ENCODE assay signal across 16 cellular contexts in the genomic region with DNA sequence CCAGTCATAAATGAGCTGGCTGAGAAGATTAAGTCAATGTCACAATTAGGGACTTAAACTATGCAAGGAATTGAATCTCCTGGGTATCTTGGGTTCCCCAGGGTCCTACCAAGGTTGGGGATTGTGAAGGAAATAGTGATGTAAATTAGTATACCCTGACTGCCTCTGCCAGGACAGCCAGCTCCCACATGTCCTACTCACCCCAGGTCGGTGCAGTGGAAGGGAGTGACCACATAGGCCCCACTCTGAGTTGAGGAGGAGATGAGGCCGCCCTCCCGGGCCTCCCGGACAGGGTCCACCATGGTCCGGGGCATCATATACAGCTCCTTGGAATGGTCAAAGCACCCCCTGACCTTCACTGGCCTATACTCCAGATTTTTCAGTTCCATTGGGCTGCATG. TPM values are rescaled to one million over a fixed set of nuclear protein-coding genes. Genes with fewer than 3 reads are reported as not detected.
DNase-seq lines count a peak whose midpoint lies in the region; ATAC-seq and TF ChIP-seq lines count a peak whose summit lies in the region.
"Had no signal": no experiment of that assay in that cellular context is flagged by ENCODE, and none has a peak within 500 bp of the region (broad histone marks: within the 10 kb centered on the region; RNA-seq: fewer than 3 reads in every experiment).

No MANE protein-coding gene starts in this region.

- no peak for ATAC-seq in left ventricle myocardium superior
- ATAC-seq in RWPE2 (ENCODE audit: low read depth) = peak; percentile 1; the same call in 1 of the 3 replicates
- ATAC-seq in stimulated activated naive CD8-positive, alpha-beta T cell treated with anti-CD3 and anti-CD28 coated beads, Interleukin-15, amount 100 ng/mL, for 72 hours = no peak
- no peak for ATAC-seq in GM18907 (IDR thresholded peaks at IDR 0.05; ENCODE audit: unreplicated experiment)
- ATAC-seq: Panc1 had no signal

- no peak overlapping the region for H3K27ac ChIP-seq in right atrium auricular region
- H3K27ac ChIP-seq in RWPE2 (ENCODE audit: poor library complexity, severe bottlenecking) = peak overlapping the region; percentile 5

- peaks cover 0 to 38% of the 10 kb centered on the region in 2 donors for H3K4me1 ChIP-seq in right atrium auricular region
- peaks cover 7% of the 10 kb centered on the region for H3K4me1 ChIP-seq in RWPE2 (ENCODE audit: insufficient read depth, poor library complexity, severe bottlenecking)

- peak overlapping the region; percentile 45 for H3K27ac Mint-ChIP-seq in chondrocyte (ENCODE audit: unreplicated experiment)
- H3K27ac Mint-ChIP-seq in stimulated activated naive CD8-positive, alpha-beta T cell treated with anti-CD3 and anti-CD28 coated beads, Interleukin-15, amount 100 ng/mL, for 72 hours = peak overlapping the region; percentile 2 to 28

- intact Hi-C loops in left ventricle myocardium superior (cut with micrococcal nuclease) = no loop called here

- no peaks in the 10 kb centered on the region for H3K9me3 Mint-ChIP-seq in chondrocyte (ENCODE audit: low read depth)
- no peaks in the 10 kb centered on the region for H3K9me3 Mint-ChIP-seq in stimulated activated naive CD8-positive, alpha-beta T cell treated with anti-CD3 and anti-CD28 coated beads, Interleukin-15, amount 100 ng/mL, for 72 hours

- peaks cover 26% of the 10 kb centered on the region for H3K36me3 Mint-ChIP-seq in chondrocyte (ENCODE audit: low read depth)

- H3K4me3 Mint-ChIP-seq in chondrocyte (ENCODE audit: unreplicated experiment) = no peak overlapping the region
- no peak overlapping the region for H3K4me3 Mint-ChIP-seq in stimulated activated naive CD8-positive, alpha-beta T cell treated with anti-CD3 and anti-CD28 coated beads, Interleukin-15, amount 100 ng/mL, for 72 hours

- TF ChIP-seq CTCF in right atrium auricular region (IDR thresholded peaks at IDR 0.05) (no peak), RWPE2 (IDR thresholded peaks at IDR 0.05; ENCODE audit: poor library complexity, severe bottlenecking) (no peak), chondrocyte (IDR thresholded peaks at IDR 0.05) (no peak)

- H3K9me3 ChIP-seq in right atrium auricular region = no peaks in the 10 kb centered on the region
- no peaks in the 10 kb centered on the region for H3K9me3 ChIP-seq in RWPE2 (ENCODE audit: severe bottlenecking)

- H3K36me3 ChIP-seq in right atrium auricular region (peaks cover 44% of the 10 kb centered on the region), RWPE2 (ENCODE audit: low read depth) (peaks cover 71% of the 10 kb centered on the region)

- H3K27me3 ChIP-seq in right atrium auricular region (no peaks in the 10 kb centered on the region), RWPE2 (ENCODE audit: insufficient read depth, poor library complexity, severe bottlenecking) (no peaks in the 10 kb centered on the region)

- peaks cover 49% of the 10 kb centered on the region for H3K4me1 Mint-ChIP-seq in chondrocyte (ENCODE audit: low read depth)
- peaks cover 73% of the 10 kb centered on the region for H3K4me1 Mint-ChIP-seq in stimulated activated naive CD8-positive, alpha-beta T cell treated with anti-CD3 and anti-CD28 coated beads, Interleukin-15, amount 100 ng/mL, for 72 hours

- H3K27me3 Mint-ChIP-seq in chondrocyte (ENCODE audit: low read depth) = no peaks in the 10 kb centered on the region
- H3K27me3 Mint-ChIP-seq in stimulated activated naive CD8-positive, alpha-beta T cell treated with anti-CD3 and anti-CD28 coated beads, Interleukin-15, amount 100 ng/mL, for 72 hours = no peaks in the 10 kb centered on the region

- H3K4me3 ChIP-seq in right atrium auricular region = no peak overlapping the region
- no peak overlapping the region for H3K4me3 ChIP-seq in RWPE2 (ENCODE audit: severe bottlenecking)
- H3K4me3 ChIP-seq: skin epidermis had no signal

- peak; percentile 11 for DNase-seq in left ventricle myocardium superior
- DNase-seq in right atrium auricular region (ENCODE audit: low spot score) = no peak
- no peak for DNase-seq in RWPE2 (ENCODE audit: low spot score)
- no peak for DNase-seq in chondrocyte (ENCODE audit: low spot score)
- DNase-seq in stimulated activated naive CD8-positive, alpha-beta T cell treated with anti-CD3 and anti-CD28 coated beads, Interleukin-15, amount 100 ng/mL, for 72 hours = no peak
- no peak for DNase-seq in DMS79 treated with DMSO at 0.1 percent for 48 hours (lab: John Stamatoyannopoulos, UW)
- no peak for DNase-seq in hypothalamus (lab: John Stamatoyannopoulos, UW)
- DNase-seq: activated gamma-delta T cell treated with Interleukin-2 at 50 U/mL for 16 hours, caudate nucleus, mammary epithelial cell, NCI-H187, NCI-H524 treated with DMSO at 0.1 percent for 48 hours, nucleus accumbens had no signal

RNA-seq across cellular contexts. Expression of gene SURF1, which starts 2.7 kb away (rescaled TPM):
- total RNA-seq in left ventricle myocardium superior (64.3 TPM), right atrium auricular region (10 to 100 TPM; 41.5 to 58.6 TPM), chondrocyte (27.2 to 31.3 TPM (median 31.0 TPM) in 3 replicates)

RNA-seq across cellular contexts. Expression of gene SURF2, which starts 2.8 kb away (rescaled TPM):
- total RNA-seq in left ventricle myocardium superior (14.5 TPM), right atrium auricular region (10 to 100 TPM; 18.1 to 45.9 TPM), chondrocyte (12.5 to 13.3 TPM (median 13.2 TPM) in 3 replicates)

RNA-seq across cellular contexts. Expression of gene RPL7A, which starts 5.5 kb away (rescaled TPM):
- total RNA-seq in left ventricle myocardium superior (898 TPM), right atrium auricular region (1,000 to 10,000 TPM in 1 of 2 donors, 100 to 1,000 TPM in 1; 739 to 1,208 TPM), chondrocyte (1,095 to 1,183 TPM (median 1,126 TPM) in 3 replicates)

RNA-seq across cellular contexts. Expression of gene MED22, which starts 5.6 kb away (rescaled TPM):
- total RNA-seq in left ventricle myocardium superior = 21.5 TPM
- total RNA-seq in right atrium auricular region = 10 to 100 TPM; 15.1 to 24.6 TPM
- total RNA-seq in chondrocyte = 24.6 to 27.8 TPM (median 26.0 TPM) in 3 replicates

RNA-seq across cellular contexts. Expression of gene SURF6, which starts 17.6 kb away (rescaled TPM):
- total RNA-seq in left ventricle myocardium superior = 11.9 TPM
- 10 to 100 TPM in 1 of 2 donors, 1 to 10 TPM in 1; 8.2 to 13.6 TPM for total RNA-seq in right atrium auricular region
- total RNA-seq in chondrocyte = 14.6 to 16.0 TPM (median 15.1 TPM) in 3 replicates
